In genomic region chr11:66724167-66724566, GRCh38 we compare ENCODE assay signal across 8 cellular contexts. TPM values are rescaled to one million over a fixed set of nuclear protein-coding genes. Genes with fewer than 3 reads are reported as not detected.
DNase-seq lines count a peak whose midpoint lies in the region; ATAC-seq, FAIRE-seq and TF ChIP-seq lines count a peak whose summit lies in the region.
"Not testable (repeated sequence)": the region's sequence is repeated elsewhere in the genome, so short reads cannot be mapped to it uniquely, and the experiment has no call there.
"Had no signal": no experiment of that assay in that cellular context is flagged by ENCODE, and none has a peak within 500 bp of the region (broad histone marks: within the 10 kb centered on the region; RNA-seq: fewer than 3 reads in every experiment).

No MANE protein-coding gene starts in this region.

- H3K27ac ChIP-seq in KOPT-K1 (ENCODE audit: low read depth, low read length, poor library complexity, severe bottlenecking) = peak overlapping the region; percentile 7
- not testable (repeated sequence) for H3K27ac ChIP-seq in K562 (ENCODE audit: extremely low read depth, low read depth, low read length); hepatocyte
- H3K27ac ChIP-seq in liver (ENCODE audit: low read depth in 1 of 2, low read length in 2 of 2) = peak overlapping the region; percentile 72 to 89
- H3K27ac ChIP-seq in mesenchymal stem cell (ENCODE audit: low read length, poor library complexity, severe bottlenecking) = peak overlapping the region; percentile 97

- not testable (repeated sequence) for H3F3A ChIP-seq in Loucy (ENCODE audit: low read depth)

- H3K4me1 ChIP-seq in Loucy (ENCODE audit: insufficient read depth, low read length, poor library complexity, severe bottlenecking) (peaks cover 78% of the 10 kb centered on the region), K562 (replicated peaks in 1 of 2; ENCODE audit: control insufficient read depth in 2 of 2, insufficient read depth in 2 of 2, low read length in 2 of 2) (peaks cover 31 to 33% of the 10 kb centered on the region in 2 experiments; a peak in 4 of 5 replicates), hepatocyte (ENCODE audit: insufficient read depth) (peaks cover 20% of the 10 kb centered on the region), liver (ENCODE audit: control insufficient read depth in 4 of 4, insufficient read depth in 4 of 4, low read length in 3 of 4) (peaks cover 4 to 72% (median 46%) of the 10 kb centered on the region in 4 donors), mesenchymal stem cell (ENCODE audit: control insufficient read depth, insufficient read depth, low read depth, low read length) (peaks cover 39% of the 10 kb centered on the region)

- intact Hi-C loops in K562 (cut with micrococcal nuclease) = not testable (repeated sequence)

- not testable (repeated sequence) for H4K8ac ChIP-seq in mesenchymal stem cell (ENCODE audit: low read length)

- peak overlapping the region; percentile 9 for H3K4me2 ChIP-seq in Loucy (ENCODE audit: low read depth, low read length, poor library complexity, severe bottlenecking)
- H3K4me2 ChIP-seq in K562 (ENCODE audit: insufficient read depth, low read length); mesenchymal stem cell (ENCODE audit: low read length, poor library complexity, severe bottlenecking): not testable (repeated sequence)
- H3K4me2 ChIP-seq in hepatocyte = peak overlapping the region; percentile 33

- H2BK12ac ChIP-seq in mesenchymal stem cell (ENCODE audit: low read length in 2 of 2) = not testable (repeated sequence)

- not testable (repeated sequence) for H3K36me3 ChIP-seq in KOPT-K1 (ENCODE audit: insufficient read depth, low read length); Loucy (ENCODE audit: insufficient read depth, low read length); hepatocyte (replicated peaks; ENCODE audit: insufficient read depth, low read depth); liver (ENCODE audit: control insufficient read depth in 4 of 4, insufficient read depth in 3 of 4, low read depth in 1 of 4, low read length in 3 of 4)
- peaks cover 17% of the 10 kb centered on the region; the same call in 2 of the 3 replicates for H3K36me3 ChIP-seq in K562 (ENCODE audit: control insufficient read depth, insufficient read depth, low read length)
- peaks cover 0 to 20% of the 10 kb centered on the region in 2 experiments for H3K36me3 ChIP-seq in mesenchymal stem cell (ENCODE audit: control insufficient read depth in 1 of 2, insufficient read depth in 2 of 2, low read depth in 1 of 2, low read length in 2 of 2)

- H2BK15ac ChIP-seq in mesenchymal stem cell (ENCODE audit: low read depth, poor library complexity, severe bottlenecking) = not testable (repeated sequence)

- H3K4me3 ChIP-seq in Loucy (ENCODE audit: low read length, poor library complexity, severe bottlenecking); K562; hepatocyte; liver (ENCODE audit: low read depth in 1 of 3, low read length in 3 of 3); mesenchymal stem cell (ENCODE audit: insufficient read depth in 1 of 2, low read depth in 1 of 2, low read length in 2 of 2): not testable (repeated sequence)

- not testable (repeated sequence) for TF ChIP-seq RAD21 in K562 (CRISPR knock-in tag; conservative IDR thresholded peaks at IDR 0.05 in 1 of 2, IDR thresholded peaks at IDR 0.05 in 1 of 2); liver (IDR thresholded peaks at IDR 0.05)

- CTCF ChIA-PET in K562 (lab: Yijun Ruan, JAX; ENCODE audit: low intra/inter-chr PET ratio) = not testable (repeated sequence)

- not testable (repeated sequence) for H2AFZ ChIP-seq in Loucy (ENCODE audit: low read length); K562 (ENCODE audit: low read depth, low read length); hepatocyte; mesenchymal stem cell (ENCODE audit: low read depth, low read length)

- H2AK5ac ChIP-seq in mesenchymal stem cell (ENCODE audit: low read length, severe bottlenecking) = peak overlapping the region; percentile 57

- DNase-seq in K562 (ENCODE audit: extremely low read depth in 1 of 4, low spot score in 3 of 4); hepatocyte (ENCODE audit: low spot score); mesenchymal stem cell: not testable (repeated sequence)

- WGBS in K562 (ENCODE audit: insufficient coverage, low coverage, missing lambda C conversion rate) = 82% methylated on average over 5 of the region's 5 CpGs
- 92% methylated on average over 5 of the region's 5 CpGs for WGBS in hepatocyte (ENCODE audit: low lambda C conversion rate, missing lambda C conversion rate)
- WGBS in liver = 54% methylated on average over 5 of the region's 5 CpGs
- WGBS in mesenchymal stem cell = 94% methylated on average over 5 of the region's 5 CpGs

- H3K9me1 ChIP-seq in K562 (ENCODE audit: control insufficient read depth, insufficient read depth, low read length) = not testable (repeated sequence)

- not testable (repeated sequence) for TF ChIP-seq POLR2A in K562 (conservative IDR thresholded peaks at IDR 0.05)

- not testable (repeated sequence) for ATAC-seq in K562

- not testable (repeated sequence) for BruUV-seq in K562 (replicated peaks; lab: Mats Ljungman, UMichigan)

- not testable (repeated sequence) for H2BK5ac ChIP-seq in mesenchymal stem cell (ENCODE audit: low read depth, low read length, poor library complexity, severe bottlenecking)

- peaks cover 22% of the 10 kb centered on the region; the same call in 1 of the 2 replicates for H3K79me2 ChIP-seq in Loucy (ENCODE audit: insufficient read depth, low read length)
- H3K79me2 ChIP-seq in K562 (ENCODE audit: control insufficient read depth, insufficient read depth, low read length) = peaks cover 22% of the 10 kb centered on the region
- H3K79me2 ChIP-seq in hepatocyte = peaks cover 33% of the 10 kb centered on the region

- not testable (repeated sequence) for H3K18ac ChIP-seq in mesenchymal stem cell (ENCODE audit: low read depth in 1 of 2, low read length in 2 of 2)

- not testable (repeated sequence) for H3K4ac ChIP-seq in mesenchymal stem cell (ENCODE audit: low read depth in 1 of 2, low read length in 2 of 2)

- not testable (repeated sequence) for TF ChIP-seq CTCF in Loucy (conservative IDR thresholded peaks at IDR 0.05; ENCODE audit: low read length); K562 (IDR thresholded peaks at IDR 0.05 in 2 of 3, conservative IDR thresholded peaks at IDR 0.05 in 1 of 3; ENCODE audit: insufficient read depth in 2 of 3, low read depth in 1 of 3, low read length in 3 of 3); hepatocyte (IDR thresholded peaks at IDR 0.05; ENCODE audit: poor library complexity); liver (IDR thresholded peaks at IDR 0.05; ENCODE audit: low read depth, low read length, missing input control)

- not testable (repeated sequence) for H4K91ac ChIP-seq in mesenchymal stem cell (ENCODE audit: low read length)

- in situ Hi-C loops in K562 (cut with MboI) = not testable (repeated sequence)

- H3K9me2 ChIP-seq in Loucy (replicated peaks; ENCODE audit: low read depth, low read length); hepatocyte (replicated peaks; ENCODE audit: insufficient read depth): not testable (repeated sequence)

- H3K9me3 ChIP-seq in KOPT-K1 (ENCODE audit: insufficient read depth, low read length, poor library complexity, severe bottlenecking); Loucy (ENCODE audit: insufficient read depth, low read depth, low read length); K562 (replicated peaks; ENCODE audit: control insufficient read depth, insufficient read depth, low read depth, low read length); hepatocyte (ENCODE audit: low read depth); liver (ENCODE audit: control insufficient read depth in 4 of 4, low read length in 3 of 4); mesenchymal stem cell (ENCODE audit: control insufficient read depth, low read length): not testable (repeated sequence)

- not testable (repeated sequence) for H3K27me3 ChIP-seq in Loucy (ENCODE audit: insufficient read depth, low read length, poor library complexity, severe bottlenecking); K562 (ENCODE audit: control insufficient read depth in 2 of 2, insufficient read depth in 2 of 2, low read length in 2 of 2); hepatocyte; liver (ENCODE audit: control insufficient read depth in 4 of 4, insufficient read depth in 4 of 4, low read length in 3 of 4)
- H3K27me3 ChIP-seq in mesenchymal stem cell (ENCODE audit: control insufficient read depth in 1 of 2, insufficient read depth in 1 of 2, low read length in 2 of 2) = peaks cover 0 to 79% of the 10 kb centered on the region in 2 experiments

- POLR2A ChIA-PET in K562 (lab: Yijun Ruan, JAX) = interaction anchor here (0.6 to 1.5 kb wide), 3 partner anchors 12 to 328 kb away, joined by 4 to 6 read pairs (median 4); no protein-coding TSS in a partner anchor

- not testable (repeated sequence) for TF ChIP-seq EP300 in K562 (IDR thresholded peaks at IDR 0.05; ENCODE audit: low read length)

- not testable (repeated sequence) for H3K14ac ChIP-seq in mesenchymal stem cell (ENCODE audit: low read length in 2 of 2)

- H3K79me1 ChIP-seq in mesenchymal stem cell (replicated peaks; ENCODE audit: low read length, poor library complexity, severe bottlenecking) = peaks cover 19% of the 10 kb centered on the region

- FAIRE-seq in K562 (lab: Jason Lieb, UNC) = peak; percentile 46

- H4K20me1 ChIP-seq in Loucy (ENCODE audit: insufficient read depth, low read length, poor library complexity, severe bottlenecking); K562 (replicated peaks; ENCODE audit: control insufficient read depth, insufficient read depth, low read length); hepatocyte (ENCODE audit: insufficient read depth, poor library complexity, severe bottlenecking): not testable (repeated sequence)

- H3K9ac ChIP-seq in Loucy (ENCODE audit: low read depth, low read length, poor library complexity, severe bottlenecking); liver (ENCODE audit: low read depth in 1 of 2, low read length in 2 of 2); mesenchymal stem cell (ENCODE audit: low read length): not testable (repeated sequence)
- H3K9ac ChIP-seq in K562 (ENCODE audit: insufficient read depth in 1 of 2, low read depth in 2 of 2, low read length in 2 of 2) = peak overlapping the region in 1 of 2 experiments; percentile 14; a peak in 1 of 4 replicates

- H3K23ac ChIP-seq in mesenchymal stem cell (ENCODE audit: low read length in 2 of 2) = not testable (repeated sequence)

- not testable (repeated sequence) for H2BK120ac ChIP-seq in mesenchymal stem cell (ENCODE audit: low read depth, low read length)

RNA-seq across cellular contexts. Expression of gene SPTBN2, which starts 4.8 kb away (rescaled TPM):
- 38.7 and 79.0 TPM in 2 replicates for total RNA-seq in K562 (2011; cell fraction: chromatin; rRNA removed; ENCODE audit: low replicate concordance)
- 36.8 and 51.9 TPM in 2 replicates for total RNA-seq in K562 (2011; cell fraction: nucleolus; rRNA removed)
- 19.7 and 37.4 TPM in 2 replicates for total RNA-seq in K562 (2011; cell fraction: nucleoplasm; rRNA removed)
- 56.5 and 65.5 TPM in 2 replicates for total RNA-seq in K562 (2014; rRNA removed)
- total RNA-seq in K562 (2014; rRNA removed; fragmentation: Illumina TruSeq; extraction: Trizol) = 9.2 and 15.2 TPM in 2 replicates
- total RNA-seq in K562 (2015; rRNA removed; fragmentation: Illumina TruSeq; extraction: Trizol) = 25.5 and 25.6 TPM in 2 replicates
- total RNA-seq in K562 (2021) = 50.0 and 55.6 TPM in 2 replicates
- 12.1 and 15.3 TPM in 2 replicates for polyA plus RNA-seq in K562 (2011; rRNA removed)
- polyA plus RNA-seq in K562 (2011; cell fraction: cytosol; rRNA removed) = 14.8 and 18.5 TPM in 2 replicates
- polyA plus RNA-seq in K562 (2011; cell fraction: nucleus; rRNA removed) = 45.3 and 54.6 TPM in 2 replicates
- polyA plus RNA-seq in K562 (2012) = 34.5 and 42.4 TPM in 2 replicates
- 19.7 and 33.5 TPM in 2 replicates for polyA plus RNA-seq in K562 (2014; fragmentation: Illumina TruSeq; extraction: Trizol)
- under 1 TPM; 0.38 to 0.49 TPM for polyA plus RNA-seq in K562 (2014; fragmentation: Nextera tagmentation; extraction: Ambion mirVana)
- 31.4 and 33.3 TPM in 2 replicates for polyA plus RNA-seq in K562 (2014; rRNA removed)
- polyA minus RNA-seq in K562 (2011; rRNA and poly(A)+ RNA removed) = 15.2 and 22.3 TPM in 2 replicates
- 22.2 and 30.1 TPM in 2 replicates for polyA minus RNA-seq in K562 (2011; cell fraction: cytosol; rRNA and poly(A)+ RNA removed)
- 10.4 and 25.8 TPM in 2 replicates for polyA minus RNA-seq in K562 (2011; cell fraction: nucleus; rRNA and poly(A)+ RNA removed)
- 115 and 152 TPM in 2 replicates for total RNA-seq in hepatocyte
- 177 and 183 TPM in 2 replicates for polyA plus RNA-seq in hepatocyte
- 100 to 1,000 TPM in 1 of 2 donors, 1 to 10 TPM in 1; 9.6 to 103 TPM for total RNA-seq in liver
- polyA plus RNA-seq in liver = 10 to 100 TPM; 12.2 to 33.1 TPM
- polyA plus RNA-seq in mesenchymal stem cell (2013, experiment 1 of 2) = 0.14 TPM
- 0.10 TPM for polyA plus RNA-seq in mesenchymal stem cell (2013, experiment 2 of 2)
- total RNA-seq: CD4-positive, alpha-beta T cell; CD8-positive, alpha-beta T cell had no signal

RNA-seq across cellular contexts. Expression of gene RBM4B, which starts 46.5 kb away (rescaled TPM):
- total RNA-seq in K562 (2011; cell fraction: chromatin; rRNA removed; ENCODE audit: low replicate concordance) = 71.9 and 81.9 TPM in 2 replicates
- 44.4 and 49.7 TPM in 2 replicates for total RNA-seq in K562 (2011; cell fraction: nucleolus; rRNA removed)
- 60.9 and 75.6 TPM in 2 replicates for total RNA-seq in K562 (2011; cell fraction: nucleoplasm; rRNA removed)
- total RNA-seq in K562 (2014; rRNA removed) (14.6 and 16.1 TPM in 2 replicates), K562 (2014; rRNA removed; fragmentation: Illumina TruSeq; extraction: Trizol) (18.8 and 19.9 TPM in 2 replicates), K562 (2015; rRNA removed; fragmentation: Illumina TruSeq; extraction: Trizol) (23.3 and 23.8 TPM in 2 replicates), K562 (2021) (16.9 and 17.8 TPM in 2 replicates), hepatocyte (25.7 and 26.7 TPM in 2 replicates), liver (10 to 100 TPM; 12.3 to 13.8 TPM)
- polyA plus RNA-seq in K562 (2011; rRNA removed) (39.5 and 39.9 TPM in 2 replicates), K562 (2014; fragmentation: Illumina TruSeq; extraction: Trizol) (22.4 and 23.7 TPM in 2 replicates), K562 (2014; fragmentation: Nextera tagmentation; extraction: Ambion mirVana) (10 to 100 TPM; 29.7 to 32.3 TPM), K562 (2014; rRNA removed) (31.7 and 33.0 TPM in 2 replicates), hepatocyte (32.4 and 33.4 TPM in 2 replicates), liver (1 to 10 TPM; 7.1 to 8.8 TPM)
- polyA plus RNA-seq in K562 (2011; cell fraction: cytosol; rRNA removed) = 21.2 and 30.5 TPM in 2 replicates
- 108 and 136 TPM in 2 replicates for polyA plus RNA-seq in K562 (2011; cell fraction: nucleus; rRNA removed)
- 19.0 and 22.8 TPM in 2 replicates for polyA plus RNA-seq in K562 (2012)
- 25.3 and 29.5 TPM in 2 replicates for polyA minus RNA-seq in K562 (2011; rRNA and poly(A)+ RNA removed)
- 7.0 and 8.5 TPM in 2 replicates for polyA minus RNA-seq in K562 (2011; cell fraction: cytosol; rRNA and poly(A)+ RNA removed)
- 18.6 and 29.1 TPM in 2 replicates for polyA minus RNA-seq in K562 (2011; cell fraction: nucleus; rRNA and poly(A)+ RNA removed)
- 20.3 TPM for polyA plus RNA-seq in mesenchymal stem cell (2013, experiment 1 of 2)
- 19.6 TPM for polyA plus RNA-seq in mesenchymal stem cell (2013, experiment 2 of 2)
